22 cellular contexts compared by ENCODE assay signal in the genomic region with DNA sequence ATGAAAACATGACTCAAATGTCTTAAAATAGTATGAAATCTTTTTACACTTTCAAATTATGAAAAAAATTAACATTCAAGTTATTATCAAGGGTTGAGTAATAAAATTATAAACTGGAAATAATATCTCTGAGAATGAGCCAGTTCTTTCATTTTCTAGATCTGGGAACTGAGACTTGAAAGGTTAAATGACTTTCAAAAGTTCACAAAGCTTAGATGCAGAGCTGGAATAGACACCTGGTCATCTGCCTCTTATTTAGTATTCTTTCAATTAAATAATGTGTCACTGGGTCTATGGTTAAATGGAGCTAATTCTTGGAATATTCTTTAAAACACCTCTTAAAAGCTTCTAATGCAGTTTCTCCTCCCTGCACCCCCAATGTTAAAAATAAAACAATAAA.
DNase-seq lines count a peak whose midpoint lies in the region; ATAC-seq, FAIRE-seq and TF ChIP-seq lines count a peak whose summit lies in the region.
"Had no signal": no experiment of that assay in that cellular context is flagged by ENCODE, and none has a peak within 500 bp of the region (broad histone marks: within the 10 kb centered on the region; RNA-seq: fewer than 3 reads in every experiment).

No MANE protein-coding gene starts in this region.

- no TSS peak for BruUV-seq in PC-9 (replicated peaks; lab: Mats Ljungman, UMichigan)

- no peaks in the 10 kb centered on the region for H3K36me3 ChIP-seq in MM.1S (replicated peaks; ENCODE audit: insufficient read depth, low read length)
- no peaks in the 10 kb centered on the region; the same call in 1 of the 2 replicates for H3K36me3 ChIP-seq in PC-9 (ENCODE audit: low read depth)

- H3K9me2 ChIP-seq in MM.1S (replicated peaks; ENCODE audit: insufficient read depth, low read length): no peaks in the 10 kb centered on the region
- no peaks in the 10 kb centered on the region for H3K9me2 ChIP-seq in PC-9 (ENCODE audit: insufficient read depth)

- peak; percentile 28 for FAIRE-seq in G401.6 (lab: Jason Lieb, UNC)
- FAIRE-seq in D721Med (lab: Jason Lieb, UNC): no peak
- FAIRE-seq: H54, HTR-8/SVneo had no signal

- H3K4me2 ChIP-seq in MM.1S (ENCODE audit: low read depth, low read length): no peak overlapping the region; the same call in 1 of the 2 replicates
- no peak overlapping the region for H3K4me2 ChIP-seq in PC-9

- H3K4me3 ChIP-seq in MM.1S (ENCODE audit: low read length) (no peak overlapping the region), PC-9 (no peak overlapping the region)

- DNase-seq in MM.1S: peak; percentile 35
- no peak for DNase-seq in epithelial cell of prostate (ENCODE audit: low read depth, low spot score)
- DNase-seq in D721Med (ENCODE audit: insufficient read length, low spot score): no peak
- DNase-seq in DMS53 treated with DMSO at 0.1 percent for 48 hours (lab: John Stamatoyannopoulos, UW; ENCODE audit: unreplicated experiment): no peak
- DNase-seq in PC-9: no peak
- DNase-seq: Caco-2; CD4-positive, alpha-beta memory T cell; GDM1; IMR-90; NCI-H1694; NCI-H2081; NCI-H2171; NCI-H526; PC-3; RPMI8226; SHP77; SW 1271; T-helper 17 cell had no signal

- H3K27me3 ChIP-seq in MM.1S (replicated peaks; ENCODE audit: insufficient read depth, low read length) (no peaks in the 10 kb centered on the region), PC-9 (ENCODE audit: insufficient read depth, low read depth) (no peaks in the 10 kb centered on the region)

- H3K4me1 ChIP-seq in MM.1S (ENCODE audit: low read length) (peaks cover 20% of the 10 kb centered on the region), PC-9 (replicated peaks; ENCODE audit: insufficient read depth) (no peaks in the 10 kb centered on the region)
- H3K4me1 ChIP-seq: Caco-2 had no signal

- POLR2A ChIA-PET in PC-9 (lab: Charles Lee; ENCODE audit: unreplicated experiment): no interaction called here

- no peak overlapping the region for H3K9ac ChIP-seq in MM.1S (ENCODE audit: low read length)

- H3F3A ChIP-seq in MM.1S (ENCODE audit: insufficient read depth, low read length) (peaks cover 10% of the 10 kb centered on the region), PC-9 (ENCODE audit: insufficient read depth, low read depth) (peaks cover 23% of the 10 kb centered on the region)

- no peak for TF ChIP-seq CTCF in MM.1S (IDR thresholded peaks at IDR 0.05; ENCODE audit: low read length)
- no peak for TF ChIP-seq CTCF in D721Med (IDR thresholded peaks at IDR 0.05; ENCODE audit: insufficient read depth, missing control alignments)
- no peak for TF ChIP-seq CTCF in PC-9 (conservative IDR thresholded peaks at IDR 0.05)

- H2AFZ ChIP-seq in MM.1S (ENCODE audit: low read length): no peak overlapping the region
- H2AFZ ChIP-seq in PC-9: no peak overlapping the region

- intact Hi-C loops in PC-9 (cut with micrococcal nuclease; ENCODE audit: unreplicated experiment): no loop called here

- peak; percentile 72 for ATAC-seq in GM21390 (IDR thresholded peaks at IDR 0.05; ENCODE audit: unreplicated experiment)
- ATAC-seq: PC-3 had no signal

- CTCF ChIA-PET in PC-9 (lab: Charles Lee): no interaction called here

- H4K20me1 ChIP-seq in MM.1S (ENCODE audit: insufficient read depth, low read length): no peaks in the 10 kb centered on the region
- peaks cover 6% of the 10 kb centered on the region; the same call in 1 of the 2 replicates for H4K20me1 ChIP-seq in PC-9 (ENCODE audit: insufficient read depth)

- H3K9me3 ChIP-seq in MM.1S (replicated peaks; ENCODE audit: insufficient read depth, low read length) (no peaks in the 10 kb centered on the region), PC-9 (ENCODE audit: insufficient read depth, low read depth) (no peaks in the 10 kb centered on the region)
- H3K9me3 ChIP-seq: Caco-2 had no signal

- H3K79me2 ChIP-seq in MM.1S (ENCODE audit: low read length) (peaks cover 31% of the 10 kb centered on the region), PC-9 (ENCODE audit: low read depth) (peaks cover 22% of the 10 kb centered on the region)

- H3K27ac ChIP-seq in MM.1S (ENCODE audit: low read length) (no peak overlapping the region), epithelial cell of prostate (peak overlapping the region; percentile 93), PC-9 (no peak overlapping the region)
